In the genomic region with DNA sequence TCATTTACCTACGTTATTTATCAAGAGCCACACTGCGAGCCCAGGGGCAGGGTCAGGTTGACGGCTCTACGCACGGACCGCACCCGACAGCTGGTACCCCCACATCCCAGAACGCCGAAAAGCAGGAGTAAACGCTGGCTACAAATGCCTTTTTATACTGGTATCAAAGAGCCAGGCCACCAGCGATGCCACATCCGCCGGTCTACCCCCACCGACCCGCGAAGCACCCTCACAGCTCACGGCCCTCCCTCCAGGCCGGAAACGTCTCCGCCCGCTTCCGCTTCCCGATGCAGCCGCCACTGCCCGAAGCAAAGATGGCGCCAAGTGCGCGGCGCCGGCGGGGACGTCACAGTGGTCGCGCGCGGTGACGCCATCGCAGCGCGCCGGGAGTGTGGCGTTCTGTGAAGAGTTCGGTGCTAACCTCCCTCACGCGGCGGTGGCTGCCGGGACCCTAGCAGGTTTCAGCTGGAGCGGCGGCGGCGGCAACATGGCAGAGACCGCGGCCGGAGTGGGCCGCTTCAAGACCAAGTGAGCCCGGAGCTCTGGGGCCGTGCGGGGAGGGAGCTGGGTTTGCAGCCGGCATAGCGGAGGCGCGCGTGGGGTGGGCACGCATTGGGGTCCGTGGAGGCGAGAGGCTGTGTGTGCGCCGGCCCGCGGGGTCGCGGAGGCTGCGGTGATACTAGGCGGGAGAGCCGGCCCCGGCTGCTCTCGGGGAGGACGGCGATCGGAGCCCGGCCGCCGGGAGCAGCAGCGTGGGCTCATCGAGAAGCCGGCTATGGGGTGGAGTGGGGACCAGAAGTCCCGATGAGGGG, we compare ENCODE assay signal across 1 cellular context.
A peak's percentile ranks its signal among the peaks of the same experiment; 100 is the strongest.
TF ChIP-seq lines count a peak whose summit lies in the region.

A gene (plus strand): TSS at position 376 of the 812 bp plus-strand sequence. CDS start 112 bp downstream, at position 488.

TF ChIP-seq in HepG2, 621 proteins besides CTCF, POLR2A, EP300 and RAD21 (continued from another document and continues in another):
- TF ChIP-seq, protein P1, sequence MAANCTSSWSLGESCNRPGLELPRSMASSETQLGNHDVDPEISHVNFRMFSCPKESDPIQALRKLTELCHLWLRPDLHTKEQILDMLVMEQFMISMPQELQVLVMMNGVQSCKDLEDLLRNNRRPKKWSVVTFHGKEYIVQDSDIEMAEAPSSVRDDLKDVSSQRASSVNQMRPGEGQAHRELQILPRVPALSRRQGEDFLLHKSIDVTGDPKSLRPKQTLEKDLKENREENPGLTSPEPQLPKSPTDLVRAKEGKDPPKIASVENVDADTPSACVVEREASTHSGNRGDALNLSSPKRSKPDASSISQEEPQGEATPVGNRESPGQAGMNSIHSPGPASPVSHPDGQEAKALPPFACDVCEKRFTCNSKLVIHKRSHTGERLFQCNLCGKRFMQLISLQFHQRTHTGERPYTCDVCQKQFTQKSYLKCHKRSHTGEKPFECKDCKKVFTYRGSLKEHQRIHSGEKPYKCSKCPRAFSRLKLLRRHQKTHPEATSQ (CRISPR knock-in tag; IDR thresholded peaks at IDR 0.05; ENCODE audit: borderline replicate concordance), result no peak
- TF ChIP-seq ZNF530 (CRISPR knock-in tag; IDR thresholded peaks at IDR 0.05; ENCODE audit: low read depth) (no peak), PHF5A (CRISPR knock-in tag; IDR thresholded peaks at IDR 0.05; ENCODE audit: low read depth, unreplicated experiment) (no peak), CHCHD3 (CRISPR knock-in tag; IDR thresholded peaks at IDR 0.05) (no peak), TAF15 (IDR thresholded peaks at IDR 0.05; ENCODE audit: low read depth, low read length, poor library complexity, severe bottlenecking) (no peak), RBFOX2 (IDR thresholded peaks at IDR 0.05; ENCODE audit: low read depth, low read length) (peak; percentile 88), ATF7 (IDR thresholded peaks at IDR 0.05) (peak; percentile 46; the same call in 1 of the 2 replicates), ATF7 (CRISPR knock-in tag; IDR thresholded peaks at IDR 0.05) (no peak), ARNT (IDR thresholded peaks at IDR 0.05) (no peak), ZNF674 (CRISPR knock-in tag; IDR thresholded peaks at IDR 0.05; ENCODE audit: low read depth) (no peak), ZNF431 (CRISPR knock-in tag; IDR thresholded peaks at IDR 0.05; ENCODE audit: borderline replicate concordance, low read depth) (peak; percentile 73; the same call in 1 of the 2 replicates), ZSCAN20 (CRISPR knock-in tag; IDR thresholded peaks at IDR 0.05; ENCODE audit: borderline replicate concordance) (0 out of 2 replicates have a peak, but pooled peaks have one; percentile 49), SMAD9 (CRISPR knock-in tag; IDR thresholded peaks at IDR 0.05) (0 out of 2 replicates have a peak, but pooled peaks have one; percentile 77), HDAC1 (CRISPR knock-in tag; IDR thresholded peaks at IDR 0.05) (peak; percentile 99), MEIS1 (CRISPR knock-in tag; IDR thresholded peaks at IDR 0.05; ENCODE audit: borderline replicate concordance) (peak; percentile 95; the same call in 1 of the 2 replicates), ZMYM4 (CRISPR knock-in tag; IDR thresholded peaks at IDR 0.05) (peak; percentile 92), ZNF558 (CRISPR knock-in tag; IDR thresholded peaks at IDR 0.05; ENCODE audit: borderline replicate concordance) (peak; percentile 96), ZNF547 (CRISPR knock-in tag; IDR thresholded peaks at IDR 0.05) (peak; percentile 80; the same call in 1 of the 2 replicates), ZNF546 (CRISPR knock-in tag; conservative IDR thresholded peaks at IDR 0.05) (peak; percentile 77), ZEB1 (IDR thresholded peaks at IDR 0.05; ENCODE audit: insufficient replicate concordance, low read depth) (peak; percentile 18), ATRX (CRISPR knock-in tag; IDR thresholded peaks at IDR 0.05; ENCODE audit: borderline replicate concordance) (no peak), ZNF550 (CRISPR knock-in tag; IDR thresholded peaks at IDR 0.05; ENCODE audit: borderline replicate concordance) (no peak), TBL1XR1 (IDR thresholded peaks at IDR 0.05; ENCODE audit: borderline replicate concordance, low read length, partially characterized antibody) (no peak), U2AF1 (optimal IDR thresholded peaks at IDR 0.05; ENCODE audit: low read depth, low read length) (no peak), SMC3 (IDR thresholded peaks at IDR 0.05; ENCODE audit: low read length) (no peak), SRF (IDR thresholded peaks at IDR 0.05; ENCODE audit: low read depth, low read length) (peak; percentile 91), ZMYM2 (CRISPR knock-in tag; IDR thresholded peaks at IDR 0.05) (no peak; the same call in 1 of the 2 replicates)
- TF ChIP-seq, protein P2, sequence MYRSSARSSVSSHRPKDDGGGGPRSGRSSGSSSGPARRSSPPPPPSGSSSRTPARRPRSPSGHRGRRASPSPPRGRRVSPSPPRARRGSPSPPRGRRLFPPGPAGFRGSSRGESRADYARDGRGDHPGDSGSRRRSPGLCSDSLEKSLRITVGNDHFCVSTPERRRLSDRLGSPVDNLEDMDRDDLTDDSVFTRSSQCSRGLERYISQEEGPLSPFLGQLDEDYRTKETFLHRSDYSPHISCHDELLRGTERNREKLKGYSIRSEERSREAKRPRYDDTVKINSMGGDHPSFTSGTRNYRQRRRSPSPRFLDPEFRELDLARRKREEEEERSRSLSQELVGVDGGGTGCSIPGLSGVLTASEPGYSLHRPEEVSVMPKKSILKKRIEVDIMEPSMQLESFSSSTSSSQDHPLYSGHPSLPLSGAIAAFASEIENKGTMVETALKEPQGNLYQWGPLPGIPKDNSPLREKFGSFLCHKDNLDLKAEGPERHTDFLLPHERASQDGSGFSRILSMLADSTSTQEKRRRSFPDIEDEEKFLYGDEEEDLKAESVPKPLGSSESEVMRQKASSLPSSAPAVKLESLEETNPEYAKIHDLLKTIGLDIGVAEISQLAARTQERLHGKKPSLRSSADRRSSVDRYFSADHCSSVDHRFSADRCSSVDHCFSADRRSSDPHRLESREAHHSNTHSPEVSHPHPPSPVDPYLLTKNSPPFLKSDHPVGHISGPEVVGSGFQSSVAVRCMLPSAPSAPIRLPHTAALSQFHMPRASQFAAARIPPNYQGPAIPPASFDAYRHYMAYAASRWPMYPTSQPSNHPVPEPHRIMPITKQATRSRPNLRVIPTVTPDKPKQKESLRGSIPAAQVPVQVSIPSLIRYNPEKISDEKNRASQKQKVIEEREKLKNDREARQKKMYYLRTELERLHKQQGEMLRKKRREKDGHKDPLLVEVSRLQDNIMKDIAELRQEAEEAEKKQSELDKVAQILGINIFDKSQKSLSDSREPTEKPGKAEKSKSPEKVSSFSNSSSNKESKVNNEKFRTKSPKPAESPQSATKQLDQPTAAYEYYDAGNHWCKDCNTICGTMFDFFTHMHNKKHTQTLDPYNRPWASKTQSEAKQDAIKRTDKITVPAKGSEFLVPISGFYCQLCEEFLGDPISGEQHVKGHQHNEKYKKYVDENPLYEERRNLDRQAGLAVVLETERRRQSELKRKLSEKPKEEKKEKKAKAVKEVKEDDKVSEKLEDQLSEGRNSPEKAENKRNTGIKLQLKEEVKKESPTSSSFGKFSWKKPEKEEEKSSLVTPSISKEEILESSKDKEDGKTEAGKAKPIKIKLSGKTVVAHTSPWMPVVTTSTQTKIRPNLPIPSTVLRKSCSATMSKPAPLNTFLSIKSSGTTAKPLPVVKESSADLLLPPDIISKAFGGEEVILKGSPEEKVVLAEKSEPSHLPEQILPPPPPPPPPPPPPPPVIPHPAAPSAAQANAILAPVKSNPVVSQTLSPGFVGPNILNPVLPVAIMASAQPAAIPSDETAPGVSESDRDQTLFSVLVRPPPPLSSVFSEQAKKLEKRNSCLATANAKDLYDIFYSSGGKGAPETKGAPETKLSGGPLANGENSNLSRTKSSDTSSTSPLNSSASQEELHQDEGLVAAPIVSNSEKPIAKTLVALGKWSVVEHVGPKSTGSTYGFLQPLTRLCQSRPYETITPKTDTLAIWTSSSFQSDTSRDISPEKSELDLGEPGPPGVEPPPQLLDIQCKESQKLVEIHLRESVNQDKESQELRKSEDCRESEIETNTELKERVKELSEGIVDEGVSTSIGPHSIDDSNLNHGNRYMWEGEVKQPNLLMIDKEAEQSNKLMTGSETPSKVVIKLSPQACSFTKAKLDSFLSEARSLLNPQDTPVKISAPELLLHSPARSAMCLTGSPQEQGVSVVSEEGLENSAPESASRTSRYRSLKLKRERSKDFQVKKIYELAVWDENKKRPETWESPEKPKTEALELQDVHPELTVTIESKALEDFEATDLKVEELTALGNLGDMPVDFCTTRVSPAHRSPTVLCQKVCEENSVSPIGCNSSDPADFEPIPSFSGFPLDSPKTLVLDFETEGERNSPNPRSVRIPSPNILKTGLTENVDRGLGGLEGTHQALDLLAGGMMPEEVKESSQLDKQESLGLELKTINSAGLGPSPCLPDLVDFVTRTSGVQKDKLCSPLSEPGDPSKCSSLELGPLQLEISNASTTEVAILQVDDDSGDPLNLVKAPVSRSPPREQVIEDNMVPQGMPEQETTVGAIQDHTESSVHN (CRISPR knock-in tag; IDR thresholded peaks at IDR 0.05), result no peak
- TF ChIP-seq, protein P3, sequence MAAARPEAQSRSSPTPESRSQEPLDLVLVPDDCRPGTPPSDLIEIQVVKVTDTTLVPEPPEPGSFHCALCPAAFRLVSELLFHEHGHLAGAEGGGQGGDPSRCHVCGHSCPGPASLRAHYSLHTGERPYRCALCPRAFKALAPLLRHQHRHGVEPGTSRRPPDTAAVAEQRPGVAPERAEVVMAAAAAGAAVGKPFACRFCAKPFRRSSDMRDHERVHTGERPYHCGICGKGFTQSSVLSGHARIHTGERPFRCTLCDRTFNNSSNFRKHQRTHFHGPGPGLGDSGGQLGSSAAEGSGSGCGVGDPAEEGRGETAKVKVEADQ (CRISPR knock-in tag; IDR thresholded peaks at IDR 0.05; ENCODE audit: borderline replicate concordance), result peak; percentile 89; the same call in 1 of the 2 replicates
- TF ChIP-seq, protein P4, sequence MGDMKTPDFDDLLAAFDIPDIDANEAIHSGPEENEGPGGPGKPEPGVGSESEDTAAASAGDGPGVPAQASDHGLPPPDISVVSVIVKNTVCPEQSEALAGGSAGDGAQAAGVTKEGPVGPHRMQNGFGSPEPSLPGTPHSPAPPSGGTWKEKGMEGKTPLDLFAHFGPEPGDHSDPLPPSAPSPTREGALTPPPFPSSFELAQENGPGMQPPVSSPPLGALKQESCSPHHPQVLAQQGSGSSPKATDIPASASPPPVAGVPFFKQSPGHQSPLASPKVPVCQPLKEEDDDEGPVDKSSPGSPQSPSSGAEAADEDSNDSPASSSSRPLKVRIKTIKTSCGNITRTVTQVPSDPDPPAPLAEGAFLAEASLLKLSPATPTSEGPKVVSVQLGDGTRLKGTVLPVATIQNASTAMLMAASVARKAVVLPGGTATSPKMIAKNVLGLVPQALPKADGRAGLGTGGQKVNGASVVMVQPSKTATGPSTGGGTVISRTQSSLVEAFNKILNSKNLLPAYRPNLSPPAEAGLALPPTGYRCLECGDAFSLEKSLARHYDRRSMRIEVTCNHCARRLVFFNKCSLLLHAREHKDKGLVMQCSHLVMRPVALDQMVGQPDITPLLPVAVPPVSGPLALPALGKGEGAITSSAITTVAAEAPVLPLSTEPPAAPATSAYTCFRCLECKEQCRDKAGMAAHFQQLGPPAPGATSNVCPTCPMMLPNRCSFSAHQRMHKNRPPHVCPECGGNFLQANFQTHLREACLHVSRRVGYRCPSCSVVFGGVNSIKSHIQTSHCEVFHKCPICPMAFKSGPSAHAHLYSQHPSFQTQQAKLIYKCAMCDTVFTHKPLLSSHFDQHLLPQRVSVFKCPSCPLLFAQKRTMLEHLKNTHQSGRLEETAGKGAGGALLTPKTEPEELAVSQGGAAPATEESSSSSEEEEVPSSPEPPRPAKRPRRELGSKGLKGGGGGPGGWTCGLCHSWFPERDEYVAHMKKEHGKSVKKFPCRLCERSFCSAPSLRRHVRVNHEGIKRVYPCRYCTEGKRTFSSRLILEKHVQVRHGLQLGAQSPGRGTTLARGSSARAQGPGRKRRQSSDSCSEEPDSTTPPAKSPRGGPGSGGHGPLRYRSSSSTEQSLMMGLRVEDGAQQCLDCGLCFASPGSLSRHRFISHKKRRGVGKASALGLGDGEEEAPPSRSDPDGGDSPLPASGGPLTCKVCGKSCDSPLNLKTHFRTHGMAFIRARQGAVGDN (CRISPR knock-in tag; IDR thresholded peaks at IDR 0.05), result peak; percentile 91
- TF ChIP-seq, protein P5, sequence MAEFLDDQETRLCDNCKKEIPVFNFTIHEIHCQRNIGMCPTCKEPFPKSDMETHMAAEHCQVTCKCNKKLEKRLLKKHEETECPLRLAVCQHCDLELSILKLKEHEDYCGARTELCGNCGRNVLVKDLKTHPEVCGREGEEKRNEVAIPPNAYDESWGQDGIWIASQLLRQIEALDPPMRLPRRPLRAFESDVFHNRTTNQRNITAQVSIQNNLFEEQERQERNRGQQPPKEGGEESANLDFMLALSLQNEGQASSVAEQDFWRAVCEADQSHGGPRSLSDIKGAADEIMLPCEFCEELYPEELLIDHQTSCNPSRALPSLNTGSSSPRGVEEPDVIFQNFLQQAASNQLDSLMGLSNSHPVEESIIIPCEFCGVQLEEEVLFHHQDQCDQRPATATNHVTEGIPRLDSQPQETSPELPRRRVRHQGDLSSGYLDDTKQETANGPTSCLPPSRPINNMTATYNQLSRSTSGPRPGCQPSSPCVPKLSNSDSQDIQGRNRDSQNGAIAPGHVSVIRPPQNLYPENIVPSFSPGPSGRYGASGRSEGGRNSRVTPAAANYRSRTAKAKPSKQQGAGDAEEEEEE (CRISPR knock-in tag; IDR thresholded peaks at IDR 0.05; ENCODE audit: borderline replicate concordance), result peak; percentile 73; the same call in 1 of the 2 replicates
- TF ChIP-seq, protein P6, sequence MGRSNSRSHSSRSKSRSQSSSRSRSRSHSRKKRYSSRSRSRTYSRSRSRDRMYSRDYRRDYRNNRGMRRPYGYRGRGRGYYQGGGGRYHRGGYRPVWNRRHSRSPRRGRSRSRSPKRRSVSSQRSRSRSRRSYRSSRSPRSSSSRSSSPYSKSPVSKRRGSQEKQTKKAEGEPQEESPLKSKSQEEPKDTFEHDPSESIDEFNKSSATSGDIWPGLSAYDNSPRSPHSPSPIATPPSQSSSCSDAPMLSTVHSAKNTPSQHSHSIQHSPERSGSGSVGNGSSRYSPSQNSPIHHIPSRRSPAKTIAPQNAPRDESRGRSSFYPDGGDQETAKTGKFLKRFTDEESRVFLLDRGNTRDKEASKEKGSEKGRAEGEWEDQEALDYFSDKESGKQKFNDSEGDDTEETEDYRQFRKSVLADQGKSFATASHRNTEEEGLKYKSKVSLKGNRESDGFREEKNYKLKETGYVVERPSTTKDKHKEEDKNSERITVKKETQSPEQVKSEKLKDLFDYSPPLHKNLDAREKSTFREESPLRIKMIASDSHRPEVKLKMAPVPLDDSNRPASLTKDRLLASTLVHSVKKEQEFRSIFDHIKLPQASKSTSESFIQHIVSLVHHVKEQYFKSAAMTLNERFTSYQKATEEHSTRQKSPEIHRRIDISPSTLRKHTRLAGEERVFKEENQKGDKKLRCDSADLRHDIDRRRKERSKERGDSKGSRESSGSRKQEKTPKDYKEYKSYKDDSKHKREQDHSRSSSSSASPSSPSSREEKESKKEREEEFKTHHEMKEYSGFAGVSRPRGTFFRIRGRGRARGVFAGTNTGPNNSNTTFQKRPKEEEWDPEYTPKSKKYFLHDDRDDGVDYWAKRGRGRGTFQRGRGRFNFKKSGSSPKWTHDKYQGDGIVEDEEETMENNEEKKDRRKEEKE (IDR thresholded peaks at IDR 0.05), result no peak
- TF ChIP-seq, protein P7, sequence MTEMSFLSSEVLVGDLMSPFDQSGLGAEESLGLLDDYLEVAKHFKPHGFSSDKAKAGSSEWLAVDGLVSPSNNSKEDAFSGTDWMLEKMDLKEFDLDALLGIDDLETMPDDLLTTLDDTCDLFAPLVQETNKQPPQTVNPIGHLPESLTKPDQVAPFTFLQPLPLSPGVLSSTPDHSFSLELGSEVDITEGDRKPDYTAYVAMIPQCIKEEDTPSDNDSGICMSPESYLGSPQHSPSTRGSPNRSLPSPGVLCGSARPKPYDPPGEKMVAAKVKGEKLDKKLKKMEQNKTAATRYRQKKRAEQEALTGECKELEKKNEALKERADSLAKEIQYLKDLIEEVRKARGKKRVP (CRISPR knock-in tag; IDR thresholded peaks at IDR 0.05), result peak in 1 of 2 experiments; percentile 41; a peak in 1 of 4 replicates
